Comparison of ENCODE assay signal across 19 cellular contexts in genomic region chr17:40115101-40115436, GRCh38. TPM values are rescaled to one million over a fixed set of nuclear protein-coding genes. Genes with fewer than 3 reads are reported as not detected.
DNase-seq lines count a peak whose midpoint lies in the region; ATAC-seq, FAIRE-seq and TF ChIP-seq lines count a peak whose summit lies in the region.
"Had no signal": no experiment of that assay in that cellular context is flagged by ENCODE, and none has a peak within 500 bp of the region (broad histone marks: within the 10 kb centered on the region; RNA-seq: fewer than 3 reads in every experiment).

No MANE protein-coding gene starts in this region.

- no peak for TF ChIP-seq RAD21 in K562 (CRISPR knock-in tag; conservative IDR thresholded peaks at IDR 0.05 in 1 of 2, IDR thresholded peaks at IDR 0.05 in 1 of 2)

- TF ChIP-seq CTCF in K562 (IDR thresholded peaks at IDR 0.05 in 2 of 3, conservative IDR thresholded peaks at IDR 0.05 in 1 of 3; ENCODE audit: insufficient read depth in 2 of 3, low read depth in 1 of 3, low read length in 3 of 3) (no peak), osteoblast (IDR thresholded peaks at IDR 0.05; ENCODE audit: extremely low read depth, low read depth, low read length) (no peak), upper lobe of right lung (IDR thresholded peaks at IDR 0.05) (no peak)

- H3K79me2 ChIP-seq in K562 (ENCODE audit: control insufficient read depth, insufficient read depth, low read length) (peaks cover 2% of the 10 kb centered on the region; the same call in 2 of the 3 replicates), osteoblast (ENCODE audit: insufficient read depth, low read length) (peaks cover 2% of the 10 kb centered on the region)

- in situ Hi-C loops in K562 (cut with MboI) = no loop called here

- DNase-seq in K562 (ENCODE audit: extremely low read depth in 1 of 4, low spot score in 3 of 4) (no peak), osteoblast (ENCODE audit: insufficient read length, low spot score, missing footprints) (no peak), upper lobe of right lung (no peak), NCI-H1048 (lab: John Stamatoyannopoulos, UW) (no peak), GOT3 (lab: John Stamatoyannopoulos, UW) (no peak)
- DNase-seq in stimulated activated naive CD4-positive, alpha-beta T cell treated with Interleukin-2 at 50 U/mL for 16 hours (lab: John Stamatoyannopoulos, UW) = no peak
- DNase-seq: anterior cingulate cortex; DMS153; Karpas-422; midbrain; NCI-H1694 treated with DMSO at 0.1 percent for 48 hours; NCI-H446 treated with DMSO at 0.1 percent for 48 hours; stimulated activated CD4-positive, alpha-beta T cell treated with anti-CD3 and anti-CD28 coated beads, Interleukin-2, amount 100 ng/mL, for 48 hours; T1000 had no signal

- TF ChIP-seq EP300 in K562 (IDR thresholded peaks at IDR 0.05; ENCODE audit: low read length) = no peak

- H3K9me3 ChIP-seq in HUES64 (ENCODE audit: insufficient read depth, low read depth, low read length) = no peaks in the 10 kb centered on the region
- H3K9me3 ChIP-seq in K562 (replicated peaks; ENCODE audit: control insufficient read depth, insufficient read depth, low read depth, low read length) = no peaks in the 10 kb centered on the region
- no peaks in the 10 kb centered on the region for H3K9me3 ChIP-seq in osteoblast (ENCODE audit: low read depth, low read length)
- H3K9me3 ChIP-seq in upper lobe of right lung = no peaks in the 10 kb centered on the region
- H3K9me3 ChIP-seq: SJCRH30 had no signal

- H3K27me3 ChIP-seq in HUES64 (ENCODE audit: insufficient read depth, low read length) (no peaks in the 10 kb centered on the region), K562 (ENCODE audit: control insufficient read depth in 2 of 2, insufficient read depth in 2 of 2, low read length in 2 of 2) (no peaks in the 10 kb centered on the region), osteoblast (ENCODE audit: insufficient read depth, low read length) (no peaks in the 10 kb centered on the region), upper lobe of right lung (no peaks in the 10 kb centered on the region)
- H3K27me3 ChIP-seq: neural progenitor cell, SJCRH30 had no signal

- H3K4me2 ChIP-seq in K562 (ENCODE audit: insufficient read depth, low read length) (no peak overlapping the region), osteoblast (ENCODE audit: insufficient read depth, low read length) (peak overlapping the region; percentile 90)

- H3K4me3 ChIP-seq in HUES64 (ENCODE audit: low read length) (no peak overlapping the region), K562 (no peak overlapping the region), osteoblast (ENCODE audit: insufficient read depth, low read length) (no peak overlapping the region), upper lobe of right lung (no peak overlapping the region)
- H3K4me3 ChIP-seq: neural progenitor cell, SJCRH30 had no signal

- ATAC-seq in K562 = no peak
- no peak for ATAC-seq in upper lobe of right lung

- 0 out of 2 replicates have a peak, but pooled peaks cover 1% of the 10 kb centered on the region for H3K36me3 ChIP-seq in HUES64 (ENCODE audit: insufficient read depth, low read length)
- peaks cover 2% of the 10 kb centered on the region; the same call in 1 of the 3 replicates for H3K36me3 ChIP-seq in K562 (ENCODE audit: control insufficient read depth, insufficient read depth, low read length)
- H3K36me3 ChIP-seq in osteoblast (ENCODE audit: insufficient read depth, low read length) = no peaks in the 10 kb centered on the region
- H3K36me3 ChIP-seq in upper lobe of right lung = no peaks in the 10 kb centered on the region
- H3K36me3 ChIP-seq: neural progenitor cell, SJCRH30 had no signal

- H3K4me1 ChIP-seq in HUES64 (ENCODE audit: insufficient read depth, low read length) (peaks cover 46% of the 10 kb centered on the region), K562 (replicated peaks in 1 of 2; ENCODE audit: control insufficient read depth in 2 of 2, insufficient read depth in 2 of 2, low read length in 2 of 2) (peaks cover 39 to 53% of the 10 kb centered on the region in 2 experiments), osteoblast (ENCODE audit: insufficient read depth, low read length) (peaks cover 49% of the 10 kb centered on the region), upper lobe of right lung (peaks cover 39% of the 10 kb centered on the region)

- WGBS in HUES64 = 74% methylated on average over 2 of the region's 2 CpGs
- WGBS in K562 (ENCODE audit: insufficient coverage, low coverage, missing lambda C conversion rate) = 62% methylated on average over 2 of the region's 2 CpGs

- H4K20me1 ChIP-seq in K562 (replicated peaks; ENCODE audit: control insufficient read depth, insufficient read depth, low read length) = no peaks in the 10 kb centered on the region
- H4K20me1 ChIP-seq in osteoblast (ENCODE audit: insufficient read depth, low read length) = no peaks in the 10 kb centered on the region

- no peak for TF ChIP-seq POLR2A in K562 (conservative IDR thresholded peaks at IDR 0.05)

- intact Hi-C loops in K562 (cut with micrococcal nuclease) = no loop called here
- intact Hi-C loops in upper lobe of right lung (cut with DNase I) = no loop called here

- BruUV-seq in K562 (replicated peaks; lab: Mats Ljungman, UMichigan) = no TSS peak

- no peaks in the 10 kb centered on the region for H3K9me1 ChIP-seq in K562 (ENCODE audit: control insufficient read depth, insufficient read depth, low read length)

- H3K27ac ChIP-seq in HUES64 (ENCODE audit: low read depth, low read length) (peak overlapping the region; percentile 92), K562 (ENCODE audit: extremely low read depth, low read depth, low read length) (no peak overlapping the region; the same call in 2 of the 3 replicates), osteoblast (ENCODE audit: low read depth, low read length) (peak overlapping the region; percentile 87), upper lobe of right lung (peak overlapping the region; percentile 17)
- H3K27ac ChIP-seq: HL-60, SJCRH30 had no signal

- POLR2A ChIA-PET in K562 (lab: Yijun Ruan, JAX) = interaction anchor here (0.6 to 8.0 kb wide), 3 partner anchors 14 to 219 kb away, joined by 3 to 66 read pairs (median 24); partner anchors contain the start of genes CASC3 and NR1D1

- H3K9ac ChIP-seq in HUES64 (ENCODE audit: low read depth, low read length) (no peak overlapping the region), K562 (ENCODE audit: insufficient read depth in 1 of 2, low read depth in 2 of 2, low read length in 2 of 2) (0 out of 4 replicates have a peak overlapping the region, but pooled peaks of 1 of the 2 experiments have one; percentile 85)
- H3K9ac ChIP-seq: neural progenitor cell had no signal

- H2AFZ ChIP-seq in K562 (ENCODE audit: low read depth, low read length) (peak overlapping the region; percentile 90; the same call in 1 of the 2 replicates), osteoblast (ENCODE audit: low read length) (no peak overlapping the region)
- H2AFZ ChIP-seq: neural progenitor cell had no signal

- no peak for FAIRE-seq in K562 (lab: Jason Lieb, UNC)
- FAIRE-seq: colon had no signal

- CTCF ChIA-PET in K562 (lab: Yijun Ruan, JAX; ENCODE audit: low intra/inter-chr PET ratio) = no interaction called here

RNA-seq across cellular contexts. Expression of gene MSL1, which starts 6.7 kb away (rescaled TPM):
- 59.7 TPM for polyA plus RNA-seq in HUES64 (2013, experiment 1 of 2)
- polyA plus RNA-seq in HUES64 (2013, experiment 2 of 2) = 65.8 TPM
- total RNA-seq in K562 (2011; cell fraction: chromatin; rRNA removed; ENCODE audit: low replicate concordance) = 152 and 243 TPM in 2 replicates
- total RNA-seq in K562 (2011; cell fraction: nucleolus; rRNA removed) = 80.5 and 93.3 TPM in 2 replicates
- 126 and 148 TPM in 2 replicates for total RNA-seq in K562 (2011; cell fraction: nucleoplasm; rRNA removed)
- 51.7 and 52.4 TPM in 2 replicates for total RNA-seq in K562 (2014; rRNA removed)
- total RNA-seq in K562 (2014; rRNA removed; fragmentation: Illumina TruSeq; extraction: Trizol) = 61.9 and 64.9 TPM in 2 replicates
- 77.8 and 91.8 TPM in 2 replicates for total RNA-seq in K562 (2015; rRNA removed; fragmentation: Illumina TruSeq; extraction: Trizol)
- 48.6 and 61.8 TPM in 2 replicates for total RNA-seq in K562 (2021)
- 48.0 and 66.7 TPM in 2 replicates for polyA plus RNA-seq in K562 (2011; rRNA removed)
- 15.6 and 17.6 TPM in 2 replicates for polyA plus RNA-seq in K562 (2011; cell fraction: cytosol; rRNA removed)
- polyA plus RNA-seq in K562 (2011; cell fraction: nucleus; rRNA removed) = 122 and 128 TPM in 2 replicates
- polyA plus RNA-seq in K562 (2012) = 40.1 and 52.3 TPM in 2 replicates
- polyA plus RNA-seq in K562 (2014; fragmentation: Illumina TruSeq; extraction: Trizol) = 99.3 and 120 TPM in 2 replicates
- polyA plus RNA-seq in K562 (2014; fragmentation: Nextera tagmentation; extraction: Ambion mirVana) = 10 to 100 TPM; 13.8 to 13.9 TPM
- polyA plus RNA-seq in K562 (2014; rRNA removed) = 62.8 and 74.1 TPM in 2 replicates
- polyA minus RNA-seq in K562 (2011; rRNA and poly(A)+ RNA removed) = 56.6 and 69.1 TPM in 2 replicates
- polyA minus RNA-seq in K562 (2011; cell fraction: cytosol; rRNA and poly(A)+ RNA removed) = 16.1 and 30.2 TPM in 2 replicates
- 40.7 and 50.6 TPM in 2 replicates for polyA minus RNA-seq in K562 (2011; cell fraction: nucleus; rRNA and poly(A)+ RNA removed)
- total RNA-seq in osteoblast = 53.3 and 60.1 TPM in 2 replicates
- total RNA-seq in upper lobe of right lung = 84.4 TPM

RNA-seq across cellular contexts. Expression of gene NR1D1, which starts 14.7 kb away (rescaled TPM):
- polyA plus RNA-seq in HUES64 (2013, experiment 1 of 2) = 2.8 TPM
- 3.4 TPM for polyA plus RNA-seq in HUES64 (2013, experiment 2 of 2)
- total RNA-seq in K562 (2011; cell fraction: chromatin; rRNA removed; ENCODE audit: low replicate concordance) = 2.3 and 7.8 TPM in 2 replicates
- total RNA-seq in K562 (2011; cell fraction: nucleolus; rRNA removed) = 3.6 and 4.0 TPM in 2 replicates
- 3.1 and 3.2 TPM in 2 replicates for total RNA-seq in K562 (2011; cell fraction: nucleoplasm; rRNA removed)
- total RNA-seq in K562 (2014; rRNA removed) (0.78 and 1.00 TPM in 2 replicates), K562 (2014; rRNA removed; fragmentation: Illumina TruSeq; extraction: Trizol) (0.32 and 0.47 TPM in 2 replicates), K562 (2015; rRNA removed; fragmentation: Illumina TruSeq; extraction: Trizol) (0.65 and 1.2 TPM in 2 replicates), K562 (2021) (6.6 and 7.7 TPM in 2 replicates), osteoblast (5.1 and 7.1 TPM in 2 replicates), upper lobe of right lung (24.9 TPM)
- polyA plus RNA-seq in K562 (2011; rRNA removed) (0.25 and 0.41 TPM in 2 replicates), K562 (2014; fragmentation: Illumina TruSeq; extraction: Trizol) (4.7 and 6.9 TPM in 2 replicates), K562 (2014; fragmentation: Nextera tagmentation; extraction: Ambion mirVana) (under 1 TPM; 0.27 TPM), K562 (2014; rRNA removed) (1.4 and 2.0 TPM in 2 replicates)
- polyA plus RNA-seq in K562 (2011; cell fraction: cytosol; rRNA removed) = 0.21 and 0.89 TPM in 2 replicates
- 1.3 and 5.0 TPM in 2 replicates for polyA plus RNA-seq in K562 (2011; cell fraction: nucleus; rRNA removed)
- 5.3 and 5.4 TPM in 2 replicates for polyA plus RNA-seq in K562 (2012)
- polyA minus RNA-seq in K562 (2011; rRNA and poly(A)+ RNA removed) = 0.42 and 0.63 TPM in 2 replicates
- 0.46 and 3.3 TPM in 2 replicates for polyA minus RNA-seq in K562 (2011; cell fraction: cytosol; rRNA and poly(A)+ RNA removed)
- 2.2 and 2.6 TPM in 2 replicates for polyA minus RNA-seq in K562 (2011; cell fraction: nucleus; rRNA and poly(A)+ RNA removed)

RNA-seq across cellular contexts. Expression of gene CASC3, which starts 25.3 kb away (rescaled TPM):
- 73.5 TPM for polyA plus RNA-seq in HUES64 (2013, experiment 1 of 2)
- 79.0 TPM for polyA plus RNA-seq in HUES64 (2013, experiment 2 of 2)
- total RNA-seq in K562 (2011; cell fraction: chromatin; rRNA removed; ENCODE audit: low replicate concordance) = 240 and 242 TPM in 2 replicates
- total RNA-seq in K562 (2011; cell fraction: nucleolus; rRNA removed) = 98.2 and 103 TPM in 2 replicates
- 184 and 228 TPM in 2 replicates for total RNA-seq in K562 (2011; cell fraction: nucleoplasm; rRNA removed)
- total RNA-seq in K562 (2014; rRNA removed) (21.5 and 30.8 TPM in 2 replicates), K562 (2014; rRNA removed; fragmentation: Illumina TruSeq; extraction: Trizol) (38.2 and 38.7 TPM in 2 replicates), K562 (2015; rRNA removed; fragmentation: Illumina TruSeq; extraction: Trizol) (34.4 and 36.5 TPM in 2 replicates), K562 (2021) (57.5 and 61.1 TPM in 2 replicates), osteoblast (40.7 and 45.2 TPM in 2 replicates), upper lobe of right lung (106 TPM)
- polyA plus RNA-seq in K562 (2011; rRNA removed) (43.3 and 51.8 TPM in 2 replicates), K562 (2014; fragmentation: Illumina TruSeq; extraction: Trizol) (56.5 and 65.1 TPM in 2 replicates), K562 (2014; fragmentation: Nextera tagmentation; extraction: Ambion mirVana) (10 to 100 TPM; 12.5 to 16.9 TPM), K562 (2014; rRNA removed) (35.2 and 38.9 TPM in 2 replicates)
- polyA plus RNA-seq in K562 (2011; cell fraction: cytosol; rRNA removed) = 29.1 and 32.3 TPM in 2 replicates
- polyA plus RNA-seq in K562 (2011; cell fraction: nucleus; rRNA removed) = 191 and 220 TPM in 2 replicates
- polyA plus RNA-seq in K562 (2012) = 48.8 and 57.5 TPM in 2 replicates
- polyA minus RNA-seq in K562 (2011; rRNA and poly(A)+ RNA removed) = 30.6 and 33.1 TPM in 2 replicates
- 13.3 and 20.1 TPM in 2 replicates for polyA minus RNA-seq in K562 (2011; cell fraction: cytosol; rRNA and poly(A)+ RNA removed)
- polyA minus RNA-seq in K562 (2011; cell fraction: nucleus; rRNA and poly(A)+ RNA removed) = 26.1 and 31.4 TPM in 2 replicates

RNA-seq across cellular contexts. Expression of gene THRA, which starts 52.3 kb away (rescaled TPM):
- polyA plus RNA-seq in HUES64 (2013, experiment 1 of 2) = 7.7 TPM
- polyA plus RNA-seq in HUES64 (2013, experiment 2 of 2) = 8.2 TPM
- total RNA-seq in K562 (2011; cell fraction: chromatin; rRNA removed; ENCODE audit: low replicate concordance) = 10.8 and 15.6 TPM in 2 replicates
- 7.5 and 8.0 TPM in 2 replicates for total RNA-seq in K562 (2011; cell fraction: nucleolus; rRNA removed)
- total RNA-seq in K562 (2011; cell fraction: nucleoplasm; rRNA removed) = 10.3 and 15.7 TPM in 2 replicates
- total RNA-seq in K562 (2014; rRNA removed) = 13.8 and 18.9 TPM in 2 replicates
- total RNA-seq in K562 (2014; rRNA removed; fragmentation: Illumina TruSeq; extraction: Trizol) = 7.5 and 9.1 TPM in 2 replicates
- 12.2 and 13.2 TPM in 2 replicates for total RNA-seq in K562 (2015; rRNA removed; fragmentation: Illumina TruSeq; extraction: Trizol)
- total RNA-seq in K562 (2021) = 22.7 and 23.4 TPM in 2 replicates
- 8.3 and 9.3 TPM in 2 replicates for polyA plus RNA-seq in K562 (2011; rRNA removed)
- 7.8 and 12.5 TPM in 2 replicates for polyA plus RNA-seq in K562 (2011; cell fraction: cytosol; rRNA removed)
- polyA plus RNA-seq in K562 (2011; cell fraction: nucleus; rRNA removed) = 7.3 and 15.8 TPM in 2 replicates
- polyA plus RNA-seq in K562 (2012) = 20.0 TPM in 2 replicates
- 19.7 and 21.6 TPM in 2 replicates for polyA plus RNA-seq in K562 (2014; fragmentation: Illumina TruSeq; extraction: Trizol)
- under 1 TPM; 0.34 to 0.50 TPM for polyA plus RNA-seq in K562 (2014; fragmentation: Nextera tagmentation; extraction: Ambion mirVana)
- 12.7 and 13.8 TPM in 2 replicates for polyA plus RNA-seq in K562 (2014; rRNA removed)
- polyA minus RNA-seq in K562 (2011; rRNA and poly(A)+ RNA removed) = 5.8 and 9.7 TPM in 2 replicates
- polyA minus RNA-seq in K562 (2011; cell fraction: cytosol; rRNA and poly(A)+ RNA removed) = 6.3 and 7.9 TPM in 2 replicates
- polyA minus RNA-seq in K562 (2011; cell fraction: nucleus; rRNA and poly(A)+ RNA removed) = 2.3 and 2.6 TPM in 2 replicates
- total RNA-seq in osteoblast = 30.6 and 33.3 TPM in 2 replicates
- 55.6 TPM for total RNA-seq in upper lobe of right lung
